8 cellular contexts compared by ENCODE assay signal in genomic region chr2:173963817-173964564, GRCh38. TPM values are rescaled to one million over a fixed set of nuclear protein-coding genes. Genes with fewer than 3 reads are reported as not detected.
DNase-seq lines count a peak whose midpoint lies in the region; ATAC-seq and TF ChIP-seq lines count a peak whose summit lies in the region.

No MANE protein-coding gene starts in this region.

- WGBS in adipose tissue, 3 donors = 0 to 1% (median 1%) methylated on average over 45 to 84 of the region's 87 CpGs
- 1% methylated on average over 38 to 80 of the region's 87 CpGs for WGBS in heart right ventricle, 2 donors

- H3K27me3 ChIP-seq in heart right ventricle = no peaks in the 10 kb centered on the region
- no peaks in the 10 kb centered on the region for H3K27me3 ChIP-seq in upper lobe of right lung

- H3K9me3 ChIP-seq in heart right ventricle (peaks cover 0 to 12% (median 0%) of the 10 kb centered on the region in 11 donors), upper lobe of right lung (no peaks in the 10 kb centered on the region)

- H3K36me3 Mint-ChIP-seq in progenitor cell of endocrine pancreas (ENCODE audit: insufficient read depth) = peaks cover 14% of the 10 kb centered on the region

- DNase-seq in GM12864 (ENCODE audit: low read depth) = peak; percentile 80
- peak; percentile 88 for DNase-seq in NCI-H1105 treated with DMSO at 0.1 percent for 48 hours (lab: John Stamatoyannopoulos, UW)
- DNase-seq in SW480 (ENCODE audit: low spot score) = peak; percentile 93
- DNase-seq in heart right ventricle = peak; percentile 92
- DNase-seq in progenitor cell of endocrine pancreas (ENCODE audit: low spot score, unreplicated experiment) = peak; percentile 81
- DNase-seq in upper lobe of right lung = peak; percentile 97

- H3K27ac ChIP-seq in adipose tissue (ENCODE audit: low read depth, low read length) = peak overlapping the region; percentile 61
- H3K27ac ChIP-seq in heart right ventricle = peak overlapping the region; percentile 99 to 100 (median 100)
- H3K27ac ChIP-seq in upper lobe of right lung = peak overlapping the region; percentile 100

- ATAC-seq in HG02623 (IDR thresholded peaks at IDR 0.05; ENCODE audit: unreplicated experiment) (peak; percentile 50), heart right ventricle (peak; percentile 48 to 78 (median 60)), upper lobe of right lung (peak; percentile 80)

- H3K4me1 Mint-ChIP-seq in progenitor cell of endocrine pancreas (ENCODE audit: low read depth) = peaks cover 31% of the 10 kb centered on the region

- intact Hi-C loops in heart right ventricle (cut with DNase I) = loop anchor here in 6 of 10 donors (1.0 to 10.0 kb wide), 8 partner anchors 27 to 209 kb away; no protein-coding TSS in a partner anchor
- intact Hi-C loops in upper lobe of right lung (cut with DNase I) = no loop called here

- peak overlapping the region; percentile 75 for H3K4me3 ChIP-seq in GM12864 (ENCODE audit: low read depth, low read length)
- H3K4me3 ChIP-seq in heart right ventricle = peak overlapping the region; percentile 82 to 100 (median 96)
- H3K4me3 ChIP-seq in upper lobe of right lung = peak overlapping the region; percentile 96

- no peaks in the 10 kb centered on the region for H3K9me3 Mint-ChIP-seq in progenitor cell of endocrine pancreas (ENCODE audit: low read depth)

- H3K4me3 Mint-ChIP-seq in progenitor cell of endocrine pancreas (ENCODE audit: low read depth) = peak overlapping the region; percentile 74

- H3K36me3 ChIP-seq in heart right ventricle (peaks cover 0 to 26% (median 6%) of the 10 kb centered on the region in 9 donors), upper lobe of right lung (no peaks in the 10 kb centered on the region)

- TF ChIP-seq CTCF in GM12864 (IDR thresholded peaks at IDR 0.05; ENCODE audit: low read depth, low read length, missing control alignments) (no peak), heart right ventricle (IDR thresholded peaks at IDR 0.05) (no peak), progenitor cell of endocrine pancreas (IDR thresholded peaks at IDR 0.05; ENCODE audit: unreplicated experiment) (no peak), upper lobe of right lung (IDR thresholded peaks at IDR 0.05) (no peak)

- no peaks in the 10 kb centered on the region for H3K27me3 Mint-ChIP-seq in progenitor cell of endocrine pancreas

- H3K4me1 ChIP-seq in heart right ventricle = peaks cover 3 to 63% (median 40%) of the 10 kb centered on the region in 9 donors
- H3K4me1 ChIP-seq in upper lobe of right lung = peaks cover 34% of the 10 kb centered on the region

- H3K27ac Mint-ChIP-seq in progenitor cell of endocrine pancreas = peak overlapping the region; percentile 88

RNA-seq across cellular contexts. Expression of gene SP3, which starts 1.2 kb away (rescaled TPM):
- polyA plus RNA-seq in adipose tissue (10 to 100 TPM; 11.4 to 26.9 (median 24.4) TPM), heart right ventricle (10 to 100 TPM in 1 of 2 donors, 1 to 10 TPM in 1; 8.6 to 11.6 TPM)
- total RNA-seq in heart right ventricle (10 to 100 TPM; 36.4 to 45.7 (median 41.0) TPM), progenitor cell of endocrine pancreas (93.8 and 96.9 TPM in 2 replicates), upper lobe of right lung (77.4 TPM)

Comparison
In these comparisons a context has a peak if more than half of its experiments do, and no peak if none do; other contexts are left out.
1. Peak in every context shown above with its lines: DNase-seq, ATAC-seq, H3K4me3 ChIP-seq and H3K27ac ChIP-seq.